ENCODE assay signal across 9 cellular contexts in genomic region chr6:78436335-78436734, GRCh38.
A peak's percentile ranks its signal among the peaks of the same experiment; 100 is the strongest.
DNase-seq lines count a peak whose midpoint lies in the region; ATAC-seq, FAIRE-seq and TF ChIP-seq lines count a peak whose summit lies in the region.
"Had no signal": no experiment of that assay in that cellular context is flagged by ENCODE, and none has a peak within 500 bp of the region (broad histone marks: within the 10 kb centered on the region; RNA-seq: fewer than 3 reads in every experiment).

No MANE protein-coding gene starts in this region.

- ATAC-seq in HG03108 (IDR thresholded peaks at IDR 0.05; ENCODE audit: unreplicated experiment) = no peak

- H3K9me3 ChIP-seq in mesenchymal stem cell (ENCODE audit: control insufficient read depth, low read length) = no peaks in the 10 kb centered on the region

- H3K4me3 ChIP-seq in astrocyte of the cerebellum (ENCODE audit: low read depth, low read length) = no peak overlapping the region
- H3K4me3 ChIP-seq in mesenchymal stem cell (ENCODE audit: insufficient read depth in 1 of 2, low read depth in 1 of 2, low read length in 2 of 2) = no peak overlapping the region

- TF ChIP-seq POLR2A in H54 (IDR thresholded peaks at IDR 0.05; ENCODE audit: low read depth, low read length) = no peak

- no peaks in the 10 kb centered on the region for H3K4me1 ChIP-seq in mesenchymal stem cell (ENCODE audit: control insufficient read depth, insufficient read depth, low read depth, low read length)

- H3K23ac ChIP-seq in mesenchymal stem cell (ENCODE audit: low read length in 2 of 2) = no peak overlapping the region

- H4K91ac ChIP-seq in mesenchymal stem cell (ENCODE audit: low read length) = no peak overlapping the region

- no peak for FAIRE-seq in H54 (lab: Jason Lieb, UNC)

- no peak overlapping the region for H3K9ac ChIP-seq in mesenchymal stem cell (ENCODE audit: low read length)

- no peaks in the 10 kb centered on the region for H3K27me3 ChIP-seq in mesenchymal stem cell (ENCODE audit: control insufficient read depth in 1 of 2, insufficient read depth in 1 of 2, low read length in 2 of 2)

- no peak overlapping the region for H3K18ac ChIP-seq in mesenchymal stem cell (ENCODE audit: low read depth in 1 of 2, low read length in 2 of 2)

- no peak overlapping the region for H2BK120ac ChIP-seq in mesenchymal stem cell (ENCODE audit: low read depth, low read length)

- H3K14ac ChIP-seq in mesenchymal stem cell (ENCODE audit: low read length in 2 of 2) = no peak overlapping the region

- DNase-seq in GM04503 (ENCODE audit: low read depth) (peak; percentile 9), HuH-7 (ENCODE audit: low spot score) (peak; percentile 7), astrocyte of the cerebellum (ENCODE audit: low read depth) (peak; percentile 8), mesenchymal stem cell (peak; percentile 16), mesenteric fat pad (ENCODE audit: low spot score) (no peak), H54 (ENCODE audit: insufficient read length, low spot score) (no peak), DMS79 treated with DMSO at 0.1 percent for 48 hours (lab: John Stamatoyannopoulos, UW) (no peak)
- DNase-seq: activated naive CD4-positive, alpha-beta T cell had no signal

- no peak overlapping the region for H3K27ac ChIP-seq in mesenchymal stem cell (ENCODE audit: low read length, poor library complexity, severe bottlenecking)

- H4K8ac ChIP-seq in mesenchymal stem cell (ENCODE audit: low read length) = no peak overlapping the region

- H3K4me2 ChIP-seq in mesenchymal stem cell (ENCODE audit: low read length, poor library complexity, severe bottlenecking) = no peak overlapping the region

- H2BK5ac ChIP-seq in mesenchymal stem cell (ENCODE audit: low read depth, low read length, poor library complexity, severe bottlenecking) = no peak overlapping the region

- no peaks in the 10 kb centered on the region for H3K36me3 ChIP-seq in mesenchymal stem cell (ENCODE audit: control insufficient read depth in 1 of 2, insufficient read depth in 2 of 2, low read depth in 1 of 2, low read length in 2 of 2)

- no peak overlapping the region for H2AK5ac ChIP-seq in mesenchymal stem cell (ENCODE audit: low read length, severe bottlenecking)

- in situ Hi-C loops in astrocyte of the cerebellum (cut with HindIII; ENCODE audit: low sequenced_read_pairs) = no loop called here

- no peak overlapping the region for H2BK12ac ChIP-seq in mesenchymal stem cell (ENCODE audit: low read length in 2 of 2)

- no peaks in the 10 kb centered on the region for H3K79me1 ChIP-seq in mesenchymal stem cell (replicated peaks; ENCODE audit: low read length, poor library complexity, severe bottlenecking)

- no peak overlapping the region for H3K4ac ChIP-seq in mesenchymal stem cell (ENCODE audit: low read depth in 1 of 2, low read length in 2 of 2)

- TF ChIP-seq CTCF in astrocyte of the cerebellum (IDR thresholded peaks at IDR 0.05; ENCODE audit: low read depth, low read length, missing control alignments) = peak; percentile 41

- no peak overlapping the region for H2AFZ ChIP-seq in mesenchymal stem cell (ENCODE audit: low read depth, low read length)

- H2BK15ac ChIP-seq in mesenchymal stem cell (ENCODE audit: low read depth, poor library complexity, severe bottlenecking) = no peak overlapping the region

Comparison
In these comparisons a context has a peak if more than half of its experiments do, and no peak if none do; other contexts are left out.
1. DNase-seq: peak in GM04503 (single experiment), HuH-7 (single experiment), astrocyte of the cerebellum (single experiment) and mesenchymal stem cell (single experiment); none in mesenteric fat pad (single experiment), H54 (single experiment) and DMS79 treated with DMSO at 0.1 percent for 48 hours (single experiment).